ENCODE assay signal across 7 cellular contexts in the genomic region with DNA sequence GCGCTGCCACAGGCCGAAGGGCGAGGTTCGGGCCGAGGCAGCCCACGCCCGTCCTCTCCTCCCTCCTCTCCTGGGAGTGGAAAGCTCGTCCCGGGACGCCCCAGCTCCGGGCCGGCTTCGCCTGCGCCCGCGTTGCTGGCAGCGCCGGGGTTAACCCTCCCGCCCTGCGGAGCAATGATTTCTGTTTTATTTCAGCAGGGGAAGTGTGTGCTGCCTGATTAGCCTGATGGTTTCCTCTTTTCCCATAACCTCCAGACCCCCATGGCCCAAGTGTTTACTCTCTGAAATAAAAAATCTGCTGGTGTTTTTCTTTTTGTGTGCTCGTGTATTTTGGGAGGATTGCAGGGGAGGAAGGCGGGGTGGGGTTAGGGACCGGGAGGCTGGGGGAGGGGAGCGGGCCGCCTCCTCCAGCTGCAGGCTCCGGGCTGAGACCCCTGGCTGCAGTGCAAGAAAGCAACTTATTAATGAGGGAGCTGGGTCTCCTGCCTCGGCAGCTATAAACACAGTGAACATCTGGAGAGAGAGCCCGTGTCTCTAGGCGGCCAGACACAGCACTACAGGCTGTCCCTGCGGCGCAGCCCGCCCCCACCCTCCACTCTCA. TPM values are rescaled to one million over a fixed set of nuclear protein-coding genes. Genes with fewer than 3 reads are reported as not detected.
DNase-seq lines count a peak whose midpoint lies in the region; ATAC-seq and TF ChIP-seq lines count a peak whose summit lies in the region.

No MANE protein-coding gene starts in this region.

- intact Hi-C loops in activated B cell treated with CpG ODN at 0.5 μM for 24 hours (cut with micrococcal nuclease), result no loop called here

- H3K4me3 ChIP-seq in fibroblast of mammary gland (ENCODE audit: control insufficient read depth, low read depth, low read length), result peak overlapping the region; percentile 43

- POLR2A ChIA-PET in activated B cell treated with CpG ODN at 0.5 μM for 24 hours (lab: Charles Lee), result interaction anchor here (0.9 to 10.2 kb wide), 15 partner anchors 16 to 258 kb away, joined by 3 to 127 read pairs (median 7); no protein-coding TSS in a partner anchor
- POLR2A ChIA-PET in naive thymus-derived CD8-positive, alpha-beta T cell (lab: Charles Lee), result interaction anchor here (0.5 to 11.0 kb wide), 24 partner anchors 8 to 225 kb away, joined by 3 to 161 read pairs (median 4); no protein-coding TSS in a partner anchor

- peaks cover 79% of the 10 kb centered on the region for H3K4me1 Mint-ChIP-seq in activated B cell treated with CpG ODN at 0.5 μM for 24 hours
- peaks cover 57 to 95% (median 92%) of the 10 kb centered on the region in 4 donors for H3K4me1 Mint-ChIP-seq in naive thymus-derived CD8-positive, alpha-beta T cell

- no peaks in the 10 kb centered on the region for H3K36me3 Mint-ChIP-seq in activated B cell treated with CpG ODN at 0.5 μM for 24 hours (ENCODE audit: low read depth)
- no peaks in the 10 kb centered on the region for H3K36me3 Mint-ChIP-seq in naive thymus-derived CD8-positive, alpha-beta T cell

- TF ChIP-seq CTCF in activated B cell treated with CpG ODN at 0.5 μM for 24 hours (IDR thresholded peaks at IDR 0.05) (no peak), fibroblast of mammary gland (conservative IDR thresholded peaks at IDR 0.05; ENCODE audit: control insufficient read depth, insufficient read depth, low read depth, low read length) (no peak)

- no peak for ATAC-seq in activated B cell treated with CpG ODN at 0.5 μM for 24 hours (ENCODE audit: low read depth)
- ATAC-seq in naive thymus-derived CD8-positive, alpha-beta T cell, result peak; percentile 26 to 32
- no peak for ATAC-seq in GM19035 (IDR thresholded peaks at IDR 0.05; ENCODE audit: unreplicated experiment)
- no peak for ATAC-seq in HG02642 (IDR thresholded peaks at IDR 0.05; ENCODE audit: poor library complexity, unreplicated experiment)

- DNase-seq in HCEC 1CT (peak; percentile 52), activated B cell treated with CpG ODN at 0.5 μM for 24 hours (peak; percentile 47), fibroblast of mammary gland (ENCODE audit: low read depth) (peak; percentile 48), occipital lobe (lab: John Stamatoyannopoulos, UW) (no peak)
- DNase-seq in naive thymus-derived CD8-positive, alpha-beta T cell, result peak in 5 of 10 donors; percentile 14 to 49 (median 40)

- H3K27ac Mint-ChIP-seq in activated B cell treated with CpG ODN at 0.5 μM for 24 hours, result peak overlapping the region; percentile 98
- peak overlapping the region; percentile 92 to 100 (median 95) for H3K27ac Mint-ChIP-seq in naive thymus-derived CD8-positive, alpha-beta T cell

- H3K27me3 Mint-ChIP-seq in activated B cell treated with CpG ODN at 0.5 μM for 24 hours, result no peaks in the 10 kb centered on the region
- H3K27me3 Mint-ChIP-seq in naive thymus-derived CD8-positive, alpha-beta T cell, result no peaks in the 10 kb centered on the region

- CTCF ChIA-PET in activated B cell treated with CpG ODN at 0.5 μM for 24 hours (lab: Charles Lee), result interaction anchor here (0.6 to 2.4 kb wide), 5 partner anchors 26 to 371 kb away, joined by 3 to 8 read pairs (median 5); no protein-coding TSS in a partner anchor

- H3K4me3 Mint-ChIP-seq in activated B cell treated with CpG ODN at 0.5 μM for 24 hours, result peak overlapping the region; percentile 87
- H3K4me3 Mint-ChIP-seq in naive thymus-derived CD8-positive, alpha-beta T cell, result peak overlapping the region; percentile 81 to 93 (median 88)

- no peaks in the 10 kb centered on the region for H3K9me3 Mint-ChIP-seq in activated B cell treated with CpG ODN at 0.5 μM for 24 hours
- H3K9me3 Mint-ChIP-seq in naive thymus-derived CD8-positive, alpha-beta T cell, result no peaks in the 10 kb centered on the region

RNA-seq across cellular contexts. Expression of a gene that starts 38.6 kb away (rescaled TPM):
- total RNA-seq in activated B cell treated with CpG ODN at 0.5 μM for 24 hours (286 and 301 TPM in 2 replicates), occipital lobe (14.0 TPM)
- total RNA-seq in naive thymus-derived CD8-positive, alpha-beta T cell, result 100 to 1,000 TPM; 925 to 962 TPM
- 100 to 1,000 TPM; 407 to 433 (median 430) TPM for polyA plus RNA-seq in naive thymus-derived CD8-positive, alpha-beta T cell

Comparison
In these comparisons a context has a peak if more than half of its experiments do, and no peak if none do; other contexts are left out.
1. ATAC-seq: peak in naive thymus-derived CD8-positive, alpha-beta T cell (2 of 2); none in activated B cell treated with CpG ODN at 0.5 μM for 24 hours (single experiment), GM19035 (single experiment) and HG02642 (single experiment).
2. RNA of a gene that starts 38.6 kb away (total RNA-seq): 925 to 962 TPM in naive thymus-derived CD8-positive, alpha-beta T cell and 286 to 301 TPM in activated B cell treated with CpG ODN at 0.5 μM for 24 hours; 14.0 TPM in occipital lobe (single experiment); every median in the first group is over 10 times any median in the second.